Comparison of ENCODE assay signal across 1 cellular context in the genomic region with DNA sequence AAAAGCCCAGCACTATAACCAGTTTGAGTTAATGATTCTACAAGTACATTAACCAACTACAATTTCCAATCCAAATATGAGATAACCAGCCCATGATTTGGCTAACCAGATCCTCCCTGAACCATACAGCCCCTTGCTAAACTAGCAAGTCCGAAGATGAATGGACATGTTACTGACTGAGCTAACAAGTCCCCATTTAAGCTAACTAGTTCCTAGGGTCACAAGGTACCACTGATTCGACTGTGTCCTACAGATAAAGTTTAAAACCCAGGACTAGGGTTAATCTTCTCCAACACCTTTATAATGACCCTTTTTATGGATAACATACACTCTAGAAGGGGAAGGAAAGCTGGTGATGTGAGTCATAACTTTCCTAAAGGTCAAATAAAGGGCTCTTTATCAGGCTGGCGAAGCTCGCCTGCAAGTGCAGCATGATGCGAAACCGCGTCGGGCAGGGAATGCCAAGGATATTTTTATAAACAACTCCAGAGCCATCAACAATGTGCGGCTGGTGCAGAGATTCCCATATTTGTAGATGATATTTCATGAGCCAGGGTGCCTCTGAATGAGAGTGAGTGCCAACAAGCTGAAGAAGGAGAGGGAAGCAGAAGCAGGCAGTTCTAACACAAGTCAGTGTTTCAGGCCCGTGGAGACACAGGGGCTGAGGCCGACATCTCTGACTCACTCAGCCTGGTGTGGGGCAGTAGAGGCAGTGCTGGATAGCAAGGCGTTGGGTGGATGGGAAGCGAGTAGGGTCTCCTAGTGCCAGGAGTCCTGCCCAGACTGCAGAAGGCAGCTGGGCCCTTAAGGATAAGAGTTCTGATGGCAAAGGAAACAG.
TF ChIP-seq lines count a peak whose summit lies in the region.

No MANE protein-coding gene starts in this region.

TF ChIP-seq in GM23338, 12 proteins besides CTCF, POLR2A, EP300 and RAD21 (continued from another document):
- TF ChIP-seq, protein P1, sequence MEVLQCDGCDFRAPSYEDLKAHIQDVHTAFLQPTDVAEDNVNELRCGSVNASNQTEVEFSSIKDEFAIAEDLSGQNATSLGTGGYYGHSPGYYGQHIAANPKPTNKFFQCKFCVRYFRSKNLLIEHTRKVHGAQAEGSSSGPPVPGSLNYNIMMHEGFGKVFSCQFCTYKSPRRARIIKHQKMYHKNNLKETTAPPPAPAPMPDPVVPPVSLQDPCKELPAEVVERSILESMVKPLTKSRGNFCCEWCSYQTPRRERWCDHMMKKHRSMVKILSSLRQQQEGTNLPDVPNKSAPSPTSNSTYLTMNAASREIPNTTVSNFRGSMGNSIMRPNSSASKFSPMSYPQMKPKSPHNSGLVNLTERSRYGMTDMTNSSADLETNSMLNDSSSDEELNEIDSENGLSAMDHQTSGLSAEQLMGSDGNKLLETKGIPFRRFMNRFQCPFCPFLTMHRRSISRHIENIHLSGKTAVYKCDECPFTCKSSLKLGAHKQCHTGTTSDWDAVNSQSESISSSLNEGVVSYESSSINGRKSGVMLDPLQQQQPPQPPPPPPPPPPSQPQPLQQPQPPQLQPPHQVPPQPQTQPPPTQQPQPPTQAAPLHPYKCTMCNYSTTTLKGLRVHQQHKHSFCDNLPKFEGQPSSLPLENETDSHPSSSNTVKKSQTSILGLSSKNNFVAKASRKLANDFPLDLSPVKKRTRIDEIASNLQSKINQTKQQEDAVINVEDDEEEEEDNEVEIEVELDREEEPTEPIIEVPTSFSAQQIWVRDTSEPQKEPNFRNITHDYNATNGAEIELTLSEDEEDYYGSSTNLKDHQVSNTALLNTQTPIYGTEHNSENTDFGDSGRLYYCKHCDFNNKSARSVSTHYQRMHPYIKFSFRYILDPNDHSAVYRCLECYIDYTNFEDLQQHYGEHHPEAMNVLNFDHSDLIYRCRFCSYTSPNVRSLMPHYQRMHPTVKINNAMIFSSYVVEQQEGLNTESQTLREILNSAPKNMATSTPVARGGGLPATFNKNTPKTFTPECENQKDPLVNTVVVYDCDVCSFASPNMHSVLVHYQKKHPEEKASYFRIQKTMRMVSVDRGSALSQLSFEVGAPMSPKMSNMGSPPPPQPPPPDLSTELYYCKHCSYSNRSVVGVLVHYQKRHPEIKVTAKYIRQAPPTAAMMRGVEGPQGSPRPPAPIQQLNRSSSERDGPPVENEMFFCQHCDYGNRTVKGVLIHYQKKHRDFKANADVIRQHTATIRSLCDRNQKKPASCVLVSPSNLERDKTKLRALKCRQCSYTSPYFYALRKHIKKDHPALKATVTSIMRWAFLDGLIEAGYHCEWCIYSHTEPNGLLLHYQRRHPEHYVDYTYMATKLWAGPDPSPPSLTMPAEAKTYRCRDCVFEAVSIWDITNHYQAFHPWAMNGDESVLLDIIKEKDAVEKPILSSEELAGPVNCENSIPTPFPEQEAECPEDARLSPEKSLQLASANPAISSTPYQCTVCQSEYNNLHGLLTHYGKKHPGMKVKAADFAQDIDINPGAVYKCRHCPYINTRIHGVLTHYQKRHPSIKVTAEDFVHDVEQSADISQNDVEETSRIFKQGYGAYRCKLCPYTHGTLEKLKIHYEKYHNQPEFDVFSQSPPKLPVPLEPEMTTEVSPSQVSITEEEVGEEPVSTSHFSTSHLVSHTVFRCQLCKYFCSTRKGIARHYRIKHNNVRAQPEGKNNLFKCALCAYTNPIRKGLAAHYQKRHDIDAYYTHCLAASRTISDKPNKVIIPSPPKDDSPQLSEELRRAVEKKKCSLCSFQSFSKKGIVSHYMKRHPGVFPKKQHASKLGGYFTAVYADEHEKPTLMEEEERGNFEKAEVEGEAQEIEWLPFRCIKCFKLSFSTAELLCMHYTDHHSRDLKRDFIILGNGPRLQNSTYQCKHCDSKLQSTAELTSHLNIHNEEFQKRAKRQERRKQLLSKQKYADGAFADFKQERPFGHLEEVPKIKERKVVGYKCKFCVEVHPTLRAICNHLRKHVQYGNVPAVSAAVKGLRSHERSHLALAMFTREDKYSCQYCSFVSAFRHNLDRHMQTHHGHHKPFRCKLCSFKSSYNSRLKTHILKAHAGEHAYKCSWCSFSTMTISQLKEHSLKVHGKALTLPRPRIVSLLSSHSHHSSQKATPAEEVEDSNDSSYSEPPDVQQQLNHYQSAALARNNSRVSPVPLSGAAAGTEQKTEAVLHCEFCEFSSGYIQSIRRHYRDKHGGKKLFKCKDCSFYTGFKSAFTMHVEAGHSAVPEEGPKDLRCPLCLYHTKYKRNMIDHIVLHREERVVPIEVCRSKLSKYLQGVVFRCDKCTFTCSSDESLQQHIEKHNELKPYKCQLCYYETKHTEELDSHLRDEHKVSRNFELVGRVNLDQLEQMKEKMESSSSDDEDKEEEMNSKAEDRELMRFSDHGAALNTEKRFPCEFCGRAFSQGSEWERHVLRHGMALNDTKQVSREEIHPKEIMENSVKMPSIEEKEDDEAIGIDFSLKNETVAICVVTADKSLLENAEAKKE (CRISPR knock-in tag; IDR thresholded peaks at IDR 0.05) = no peak
